In genomic region chr10:118356628-118357027, GRCh38 we compare ENCODE assay signal across 23 cellular contexts.
"Had no signal": no experiment of that assay in that cellular context is flagged by ENCODE, and none has a peak within 500 bp of the region (broad histone marks: within the 10 kb centered on the region; RNA-seq: fewer than 3 reads in every experiment).

No MANE protein-coding gene starts in this region.

- H3K27me3 ChIP-seq: gastrocnemius medialis, right lobe of liver, testis, tibial nerve had no signal

- H2AFZ ChIP-seq: parathyroid adenoma had no signal

- H3K79me2 ChIP-seq: parathyroid adenoma had no signal

- ATAC-seq: effector memory CD8-positive, alpha-beta T cell; gastrocnemius medialis; left cardiac atrium; left ventricle myocardium superior; psoas muscle; right lobe of liver; stimulated activated naive B cell treated with anti-CD40 and anti-IgM and Interleukin-4, amounts not matched to agents 10 μg/mL and 1 μg/mL and 100 μg/mL, for 72 hours; stimulated activated naive CD8-positive, alpha-beta T cell treated with anti-CD3 and anti-CD28 coated beads, Interleukin-15, amount 100 ng/mL, for 72 hours had no signal

- H3K4me3 ChIP-seq: esophagus muscularis mucosa, gastrocnemius medialis, lung, psoas muscle, right lobe of liver, testis, tibial nerve had no signal

- DNase-seq: effector memory CD8-positive, alpha-beta T cell; gastrocnemius medialis; glutamatergic neuron; kidney; left cardiac atrium; left ventricle myocardium superior; mesenchymal stem cell; midbrain; occipital lobe; psoas muscle; retina; right lobe of liver; stimulated activated CD4-positive, alpha-beta T cell treated with anti-CD3 and anti-CD28 coated beads, Interleukin-2, amount 100 ng/mL, for 24 hours; stimulated activated CD4-positive, alpha-beta T cell treated with anti-CD3 and anti-CD28 coated beads, Interleukin-4, amount 100 ng/mL, for 4 hours; stimulated activated naive B cell treated with anti-CD40 and anti-IgM and Interleukin-4, amounts not matched to agents 10 μg/mL and 1 μg/mL and 100 μg/mL, for 72 hours; stimulated activated naive CD8-positive, alpha-beta T cell treated with anti-CD3 and anti-CD28 coated beads, Interleukin-15, amount 100 ng/mL, for 72 hours; testis had no signal

- H3K36me3 ChIP-seq: esophagus muscularis mucosa, gastrocnemius medialis, right lobe of liver, tibial nerve had no signal

- H3K27ac ChIP-seq: epithelial cell of prostate, esophagus muscularis mucosa, gastrocnemius medialis, parathyroid adenoma, psoas muscle, right lobe of liver, testis, tibial nerve had no signal

- H3K4me1 ChIP-seq: esophagus muscularis mucosa, gastrocnemius medialis, parathyroid adenoma, psoas muscle, right lobe of liver, testis, tibial nerve had no signal

- H3K9ac ChIP-seq: parathyroid adenoma had no signal

- H3K9me3 ChIP-seq: esophagus muscularis mucosa, gastrocnemius medialis, psoas muscle, right lobe of liver, testis, tibial nerve had no signal

- FAIRE-seq: colon, kidney had no signal
